Comparison of ENCODE assay signal across 28 cellular contexts in genomic region chr4:74535471-74535870, GRCh38.
"Had no signal": no experiment of that assay in that cellular context is flagged by ENCODE, and none has a peak within 500 bp of the region (broad histone marks: within the 10 kb centered on the region; RNA-seq: fewer than 3 reads in every experiment).

No MANE protein-coding gene starts in this region.

- H3K36me3 Mint-ChIP-seq: activated CD8-positive, alpha-beta memory T cell treated with anti-CD3 and anti-CD28 coated beads, Interleukin-2, amount 10 ng/mL, durations not matched to agents 7 days and 5 days; activated naive CD8-positive, alpha-beta T cell; brain; natural killer cell; neural progenitor cell; stimulated activated naive B cell treated with anti-CD40 and anti-IgM and Interleukin-4, amounts not matched to agents 10 μg/mL and 1 μg/mL and 100 μg/mL, for 72 hours had no signal

- H3K27me3 Mint-ChIP-seq: brain had no signal

- H2AFZ ChIP-seq: neural progenitor cell, parathyroid adenoma had no signal

- H3K9me3 ChIP-seq: esophagus squamous epithelium, psoas muscle, stomach, thyroid gland had no signal

- H3K27me3 ChIP-seq: cardiac muscle cell, esophagus squamous epithelium, neural progenitor cell, stomach, thyroid gland had no signal

- DNase-seq: activated B cell treated with CpG ODN at 0.5 μM for 24 hours; activated CD4-positive, alpha-beta T cell treated with anti-CD3 and anti-CD28 coated beads, Interleukin-2, amount 50 U/mL, for 1 hour; activated CD8-positive, alpha-beta memory T cell treated with anti-CD3 and anti-CD28 coated beads, Interleukin-2, amount 10 ng/mL, durations not matched to agents 7 days and 5 days; activated CD8-positive, alpha-beta T cell treated with anti-CD3 and anti-CD28 coated beads for 36 hours; activated effector memory CD4-positive, alpha-beta T cell treated with Interleukin-2 at 50 U/mL for 16 hours; activated naive CD4-positive, alpha-beta T cell treated with Interleukin-2 at 50 U/mL for 16 hours; activated T-cell treated with anti-CD3 and anti-CD28 coated beads, Interleukin-2, amount 50 U/mL, for 72 hours; aorta; cerebellar nuclear complex; esophagus squamous epithelium; left ventricle myocardium superior; midbrain; natural killer cell; occipital lobe; psoas muscle; stimulated activated CD4-positive, alpha-beta T cell treated with anti-CD3 and anti-CD28 coated beads, Interleukin-15, amount 100 ng/mL, for 24 hours; stimulated activated CD4-positive, alpha-beta T cell treated with anti-CD3 and anti-CD28 coated beads, Interleukin-2, amount 100 ng/mL, for 24 hours; stimulated activated naive B cell treated with anti-CD40 and anti-IgM and Interleukin-4, amounts not matched to agents 10 μg/mL and 1 μg/mL and 100 μg/mL, for 72 hours; stomach; T-helper 1 cell; thyroid gland had no signal

- H3K9me3 Mint-ChIP-seq: activated B cell treated with CpG ODN at 0.5 μM for 24 hours; activated CD8-positive, alpha-beta T cell treated with anti-CD3 and anti-CD28 coated beads for 36 hours; activated T-cell treated with anti-CD3 and anti-CD28 coated beads, Interleukin-2, amount 50 U/mL, for 72 hours; brain; natural killer cell; neural progenitor cell; stimulated activated naive B cell treated with anti-CD40 and anti-IgM and Interleukin-4, amounts not matched to agents 10 μg/mL and 1 μg/mL and 100 μg/mL, for 72 hours; T-helper 2 cell treated with Interferon-gamma antibody and Interleukin-4, amounts not matched to agents 5 μg/mL and 100 μg/mL, for 36 hours had no signal

- H3K4me1 ChIP-seq: esophagus squamous epithelium, neural progenitor cell, parathyroid adenoma, psoas muscle, thyroid gland had no signal

- H3K4me3 Mint-ChIP-seq: activated B cell treated with CpG ODN at 0.5 μM for 24 hours; activated CD8-positive, alpha-beta memory T cell treated with anti-CD3 and anti-CD28 coated beads, Interleukin-2, amount 10 ng/mL, durations not matched to agents 7 days and 5 days; activated CD8-positive, alpha-beta T cell treated with anti-CD3 and anti-CD28 coated beads for 36 hours; activated naive CD8-positive, alpha-beta T cell; activated T-cell treated with anti-CD3 and anti-CD28 coated beads, Interleukin-2, amount 50 U/mL, for 72 hours; brain; natural killer cell; neural progenitor cell; stimulated activated naive B cell treated with anti-CD40 and anti-IgM and Interleukin-4, amounts not matched to agents 10 μg/mL and 1 μg/mL and 100 μg/mL, for 72 hours; T-helper 2 cell treated with Interferon-gamma antibody and Interleukin-4, amounts not matched to agents 5 μg/mL and 100 μg/mL, for 36 hours had no signal

- H3K79me2 ChIP-seq: parathyroid adenoma had no signal

- H3K4me3 ChIP-seq: cardiac muscle cell, coronary artery, esophagus squamous epithelium, neural progenitor cell, psoas muscle, stomach, thyroid gland had no signal

- ATAC-seq: activated CD8-positive, alpha-beta memory T cell treated with anti-CD3 and anti-CD28 coated beads, Interleukin-2, amount 10 ng/mL, durations not matched to agents 7 days and 5 days; activated CD8-positive, alpha-beta T cell treated with anti-CD3 and anti-CD28 coated beads for 36 hours; activated T-cell treated with anti-CD3 and anti-CD28 coated beads, Interleukin-2, amount 50 U/mL, for 72 hours; left ventricle myocardium superior; natural killer cell; psoas muscle; stimulated activated naive B cell treated with anti-CD40 and anti-IgM and Interleukin-4, amounts not matched to agents 10 μg/mL and 1 μg/mL and 100 μg/mL, for 72 hours had no signal

- H3K27ac ChIP-seq: cardiac muscle cell, coronary artery, esophagus squamous epithelium, neural progenitor cell, parathyroid adenoma, psoas muscle, thyroid gland had no signal

- H3K27ac Mint-ChIP-seq: activated B cell treated with CpG ODN at 0.5 μM for 24 hours; activated CD8-positive, alpha-beta memory T cell treated with anti-CD3 and anti-CD28 coated beads, Interleukin-2, amount 10 ng/mL, durations not matched to agents 7 days and 5 days; activated CD8-positive, alpha-beta T cell treated with anti-CD3 and anti-CD28 coated beads for 36 hours; activated naive CD8-positive, alpha-beta T cell; activated T-cell treated with anti-CD3 and anti-CD28 coated beads, Interleukin-2, amount 50 U/mL, for 72 hours; brain; natural killer cell; neural progenitor cell; stimulated activated naive B cell treated with anti-CD40 and anti-IgM and Interleukin-4, amounts not matched to agents 10 μg/mL and 1 μg/mL and 100 μg/mL, for 72 hours; T-helper 2 cell treated with Interferon-gamma antibody and Interleukin-4, amounts not matched to agents 5 μg/mL and 100 μg/mL, for 36 hours had no signal

- H3K4me2 ChIP-seq: neural progenitor cell had no signal

- H3K36me3 ChIP-seq: cardiac muscle cell, esophagus squamous epithelium, neural progenitor cell, stomach, thyroid gland had no signal

- H3K4me1 Mint-ChIP-seq: activated B cell treated with CpG ODN at 0.5 μM for 24 hours; activated CD8-positive, alpha-beta memory T cell treated with anti-CD3 and anti-CD28 coated beads, Interleukin-2, amount 10 ng/mL, durations not matched to agents 7 days and 5 days; natural killer cell; neural progenitor cell; stimulated activated naive B cell treated with anti-CD40 and anti-IgM and Interleukin-4, amounts not matched to agents 10 μg/mL and 1 μg/mL and 100 μg/mL, for 72 hours had no signal

- H3K9ac ChIP-seq: neural progenitor cell, parathyroid adenoma had no signal
